Comparison of ENCODE assay signal across 20 cellular contexts in genomic region chr10:63591600-63592379, GRCh38.
DNase-seq lines count a peak whose midpoint lies in the region; ATAC-seq and TF ChIP-seq lines count a peak whose summit lies in the region.
"Had no signal": no experiment of that assay in that cellular context is flagged by ENCODE, and none has a peak within 500 bp of the region (broad histone marks: within the 10 kb centered on the region; RNA-seq: fewer than 3 reads in every experiment).

No MANE protein-coding gene starts in this region.

- ATAC-seq in HG03196 (IDR thresholded peaks at IDR 0.05; ENCODE audit: unreplicated experiment), result no peak
- ATAC-seq: A549, Panc1 had no signal

- H2AFZ ChIP-seq in neural progenitor cell (replicated peaks), result no peak overlapping the region

- DNase-seq in Calu3 (peak; percentile 49), epithelial cell of esophagus (ENCODE audit: low read depth) (peak; percentile 15), neural progenitor cell (ENCODE audit: low spot score) (no peak), NCI-H774 (lab: John Stamatoyannopoulos, UW) (no peak), NCI-H2107 treated with DMSO at 0.1 percent for 48 hours (lab: John Stamatoyannopoulos, UW; ENCODE audit: unreplicated experiment) (no peak), head of caudate nucleus (no peak)
- DNase-seq: AML-193; CD4-positive, CD25-positive, alpha-beta regulatory T cell; MG63; NCI-H1105; NCI-H187; NCI-H446 treated with DMSO at 0.1 percent for 48 hours; NCI-H82; Right ventricle myocardium superior had no signal

- peaks cover 15% of the 10 kb centered on the region for H3K79me2 ChIP-seq in neural progenitor cell (ENCODE audit: low read depth)

- CTCF ChIA-PET in Calu3 (lab: Charles Lee), result interaction anchor here (0.5 to 0.9 kb wide), 3 partner anchors 11 to 324 kb away, joined by 3 read pairs; no protein-coding TSS in a partner anchor

- no peaks in the 10 kb centered on the region for H3K27me3 Mint-ChIP-seq in Calu3 (ENCODE audit: unreplicated experiment)
- no peaks in the 10 kb centered on the region for H3K27me3 Mint-ChIP-seq in neural progenitor cell (ENCODE audit: insufficient read depth, low read depth)
- H3K27me3 Mint-ChIP-seq: CD4-positive, CD25-positive, alpha-beta regulatory T cell had no signal

- peaks cover 19% of the 10 kb centered on the region for H3K36me3 ChIP-seq in HUES64 (ENCODE audit: insufficient read depth, low read length)
- no peaks in the 10 kb centered on the region for H3K36me3 ChIP-seq in neural progenitor cell
- H3K36me3 ChIP-seq: HAP-1 had no signal

- H3K4me1 Mint-ChIP-seq in Calu3 (ENCODE audit: low read depth, unreplicated experiment), result no peaks in the 10 kb centered on the region
- H3K4me1 Mint-ChIP-seq in neural progenitor cell, result no peaks in the 10 kb centered on the region

- no peak overlapping the region for H3K4me3 ChIP-seq in HUES64 (ENCODE audit: low read length)
- no peak overlapping the region for H3K4me3 ChIP-seq in epithelial cell of esophagus (ENCODE audit: low read length)
- H3K4me3 ChIP-seq in neural progenitor cell, result no peak overlapping the region
- H3K4me3 ChIP-seq: A549, HAP-1, MG63 had no signal

- H3K4me3 Mint-ChIP-seq in Calu3 (ENCODE audit: low read depth, unreplicated experiment), result no peak overlapping the region
- no peak overlapping the region for H3K4me3 Mint-ChIP-seq in neural progenitor cell
- H3K4me3 Mint-ChIP-seq: CD4-positive, CD25-positive, alpha-beta regulatory T cell had no signal

- BruUV-seq in Calu3 (replicated peaks; lab: Mats Ljungman, UMichigan), result no TSS peak

- H3F3A ChIP-seq in neural progenitor cell (ENCODE audit: low read depth), result no peaks in the 10 kb centered on the region

- H3K9me3 Mint-ChIP-seq in Calu3 (ENCODE audit: low read depth, unreplicated experiment) (peaks cover 2% of the 10 kb centered on the region), neural progenitor cell (no peaks in the 10 kb centered on the region)
- H3K9me3 Mint-ChIP-seq: CD4-positive, CD25-positive, alpha-beta regulatory T cell had no signal

- TF ChIP-seq CTCF in Calu3 (IDR thresholded peaks at IDR 0.05; ENCODE audit: unreplicated experiment), result no peak
- TF ChIP-seq CTCF in epithelial cell of esophagus (IDR thresholded peaks at IDR 0.05; ENCODE audit: insufficient read depth, low read depth, low read length, missing control alignments), result no peak
- no peak for TF ChIP-seq CTCF in neural progenitor cell (IDR thresholded peaks at IDR 0.05)

- peaks cover 7% of the 10 kb centered on the region; the same call in 1 of the 2 replicates for H3K4me1 ChIP-seq in HUES64 (ENCODE audit: insufficient read depth, low read length)
- no peaks in the 10 kb centered on the region for H3K4me1 ChIP-seq in neural progenitor cell
- H3K4me1 ChIP-seq: HAP-1 had no signal

- H3K27me3 ChIP-seq in HUES64 (ENCODE audit: insufficient read depth, low read length) (no peaks in the 10 kb centered on the region), neural progenitor cell (no peaks in the 10 kb centered on the region)
- H3K27me3 ChIP-seq: MG63 had no signal

- H3K9me3 ChIP-seq in HUES64 (ENCODE audit: insufficient read depth, low read depth, low read length), result no peaks in the 10 kb centered on the region
- no peaks in the 10 kb centered on the region for H3K9me3 ChIP-seq in neural progenitor cell (ENCODE audit: low read depth)
- H3K9me3 ChIP-seq: A549, HAP-1, MG63 had no signal

- no peaks in the 10 kb centered on the region for H4K20me1 ChIP-seq in neural progenitor cell (ENCODE audit: low read depth)

- H3K9ac ChIP-seq in HUES64 (ENCODE audit: low read depth, low read length) (no peak overlapping the region), neural progenitor cell (no peak overlapping the region)
- H3K9ac ChIP-seq: KMS-11 had no signal

- peaks cover 10% of the 10 kb centered on the region for H3K36me3 Mint-ChIP-seq in Calu3 (ENCODE audit: insufficient read depth, unreplicated experiment)
- H3K36me3 Mint-ChIP-seq in neural progenitor cell, result peaks cover 14% of the 10 kb centered on the region

- H3K4me2 ChIP-seq in neural progenitor cell, result no peak overlapping the region
- H3K4me2 ChIP-seq: A549, KMS-11 had no signal

- H3K27ac Mint-ChIP-seq in Calu3 (ENCODE audit: unreplicated experiment) (peak overlapping the region; percentile 29), neural progenitor cell (no peak overlapping the region)
- H3K27ac Mint-ChIP-seq: CD4-positive, CD25-positive, alpha-beta regulatory T cell had no signal

- 94% methylated on average over 4 of the region's 4 CpGs for WGBS in HUES64

- H3K27ac ChIP-seq in HUES64 (ENCODE audit: low read depth, low read length) (0 out of 2 replicates have a peak overlapping the region, but pooled peaks have one; percentile 1), neural progenitor cell (peak overlapping the region; percentile 41)
- H3K27ac ChIP-seq: A549, KMS-11 had no signal

- intact Hi-C loops in Calu3 (cut with micrococcal nuclease; ENCODE audit: unreplicated experiment), result loop anchor here (1.0 kb wide), 1 partner anchor 38 kb away; no protein-coding TSS in a partner anchor
- intact Hi-C loops in head of caudate nucleus (cut with DNase I), result no loop called here

Comparison
In these comparisons a context has a peak if more than half of its experiments do, and no peak if none do; other contexts are left out.
1. DNase-seq: peak in Calu3 (single experiment) and epithelial cell of esophagus (single experiment); none in neural progenitor cell (single experiment), NCI-H774 (single experiment), NCI-H2107 treated with DMSO at 0.1 percent for 48 hours (single experiment) and head of caudate nucleus (0 of 42).